Comparison of ENCODE assay signal across 8 cellular contexts in genomic region chr6:104682722-104683643, GRCh38.
A peak's percentile ranks its signal among the peaks of the same experiment; 100 is the strongest.
DNase-seq lines count a peak whose midpoint lies in the region; ATAC-seq and TF ChIP-seq lines count a peak whose summit lies in the region.

No MANE protein-coding gene starts in this region.

- H3K36me3 Mint-ChIP-seq in CD4-positive, CD25-positive, alpha-beta regulatory T cell, result no peaks in the 10 kb centered on the region

- H3K4me3 ChIP-seq in CD4-positive, CD25-positive, alpha-beta regulatory T cell (ENCODE audit: low read depth, low read length), result no peak overlapping the region
- H3K4me3 ChIP-seq in spleen, result no peak overlapping the region

- H3K27me3 Mint-ChIP-seq in CD4-positive, CD25-positive, alpha-beta regulatory T cell, result no peaks in the 10 kb centered on the region

- H3K27ac ChIP-seq in CD4-positive, CD25-positive, alpha-beta regulatory T cell (ENCODE audit: insufficient read depth, low read length, poor library complexity, severe bottlenecking), result no peak overlapping the region
- no peak overlapping the region for H3K27ac ChIP-seq in spleen

- DNase-seq in CD4-positive, CD25-positive, alpha-beta regulatory T cell, result peak; percentile 25 to 69 (median 58)
- DNase-seq in GM19240 (ENCODE audit: insufficient read length, low spot score) (peak; percentile 41), RPMI7951 (ENCODE audit: low read depth) (peak; percentile 64), cardiac septum (ENCODE audit: low spot score) (peak; percentile 83), spleen (peak; percentile 86)
- DNase-seq in activated T-helper 9 cell treated with anti-CD3 and anti-CD28 coated beads, Interleukin-2, amount 50 U/mL, for 16 hours (ENCODE audit: low read depth), result peak; percentile 49

- 55 to 68% (median 58%) methylated on average over 15 of the region's 15 CpGs for WGBS in spleen, 5 donors

- H3K4me1 Mint-ChIP-seq in CD4-positive, CD25-positive, alpha-beta regulatory T cell, result peaks cover 0 to 4% (median 4%) of the 10 kb centered on the region in 4 donors

- peak; percentile 19 to 81 (median 71) for TF ChIP-seq CTCF in spleen (IDR thresholded peaks at IDR 0.05 in 8 of 11, conservative IDR thresholded peaks at IDR 0.05 in 3 of 11)

- no peaks in the 10 kb centered on the region for H3K9me3 ChIP-seq in CD4-positive, CD25-positive, alpha-beta regulatory T cell (ENCODE audit: control insufficient read depth in 2 of 2, low read length in 2 of 2)
- H3K9me3 ChIP-seq in spleen, result peaks cover 0 to 10% (median 1%) of the 10 kb centered on the region in 8 donors

- no peak for TF ChIP-seq POLR2A in spleen (IDR thresholded peaks at IDR 0.05)

- H3K27ac Mint-ChIP-seq in CD4-positive, CD25-positive, alpha-beta regulatory T cell, result no peak overlapping the region

- no peaks in the 10 kb centered on the region for H3K4me1 ChIP-seq in CD4-positive, CD25-positive, alpha-beta regulatory T cell (ENCODE audit: control insufficient read depth, insufficient read depth, low read length, poor library complexity, severe bottlenecking)
- peaks cover 0 to 13% (median 0%) of the 10 kb centered on the region in 6 donors for H3K4me1 ChIP-seq in spleen

- H3K4me3 Mint-ChIP-seq in CD4-positive, CD25-positive, alpha-beta regulatory T cell, result no peak overlapping the region

- H3K9me3 Mint-ChIP-seq in CD4-positive, CD25-positive, alpha-beta regulatory T cell, result peaks cover 0 to 2% (median 0%) of the 10 kb centered on the region in 7 donors

- peak; percentile 37 to 59 for ATAC-seq in CD4-positive, CD25-positive, alpha-beta regulatory T cell (ENCODE audit: low read depth in 2 of 2)
- ATAC-seq in HG03342 (IDR thresholded peaks at IDR 0.05; ENCODE audit: unreplicated experiment), result peak; percentile 92
- ATAC-seq in GM18519 (IDR thresholded peaks at IDR 0.05; ENCODE audit: low FRiP score, unreplicated experiment), result no peak

- intact Hi-C loops in cardiac septum (cut with DNase I), result loop anchor here (5.0 kb wide), 1 partner anchor 89 kb away; no protein-coding TSS in a partner anchor
- intact Hi-C loops in spleen (cut with DNase I; ENCODE audit: low total_unique reads), result no loop called here

- H3K27me3 ChIP-seq in CD4-positive, CD25-positive, alpha-beta regulatory T cell (ENCODE audit: control insufficient read depth, insufficient read depth, low read length), result no peaks in the 10 kb centered on the region
- H3K27me3 ChIP-seq in spleen (replicated peaks in 1 of 7), result no peaks in the 10 kb centered on the region

- H3K36me3 ChIP-seq in CD4-positive, CD25-positive, alpha-beta regulatory T cell (ENCODE audit: control insufficient read depth, insufficient read depth, low read length), result no peaks in the 10 kb centered on the region
- no peaks in the 10 kb centered on the region for H3K36me3 ChIP-seq in spleen
